ENCODE assay signal across 13 cellular contexts in the genomic region with DNA sequence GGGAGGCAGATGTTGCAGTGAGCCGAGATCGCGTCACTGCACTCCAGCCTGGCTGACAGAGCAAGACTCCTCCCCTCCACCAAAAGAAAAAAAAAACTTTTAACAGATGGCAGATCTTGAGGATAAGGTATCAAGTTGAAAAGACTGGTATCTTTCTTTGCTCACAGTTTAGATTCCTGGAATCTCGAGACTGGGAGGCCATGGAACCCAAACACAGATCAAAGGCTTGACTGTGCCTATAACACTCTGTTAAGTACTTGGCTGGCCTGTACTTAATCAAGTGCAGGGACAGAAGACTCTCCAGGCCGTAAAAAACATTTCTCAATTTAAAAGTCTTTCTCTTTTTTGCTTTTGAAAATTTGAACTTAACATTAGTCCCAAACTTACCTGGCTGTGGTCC.
A peak's percentile ranks its signal among the peaks of the same experiment; 100 is the strongest.
DNase-seq lines count a peak whose midpoint lies in the region; TF ChIP-seq lines count a peak whose summit lies in the region.
"Had no signal": no experiment of that assay in that cellular context is flagged by ENCODE, and none has a peak within 500 bp of the region (broad histone marks: within the 10 kb centered on the region; RNA-seq: fewer than 3 reads in every experiment).

No MANE protein-coding gene starts in this region.

- no peak overlapping the region for H3K4me3 Mint-ChIP-seq in activated naive CD4-positive, alpha-beta T cell treated with anti-CD3 and anti-CD28 coated beads for 36 hours
- H3K4me3 Mint-ChIP-seq: B cell; CD4-positive, alpha-beta T cell had no signal

- H3K9me3 ChIP-seq in GM23248 (ENCODE audit: low read depth) = no peaks in the 10 kb centered on the region
- H3K9me3 ChIP-seq in smooth muscle cell (replicated peaks; ENCODE audit: low read depth) = no peaks in the 10 kb centered on the region

- no peaks in the 10 kb centered on the region for H3K9me3 Mint-ChIP-seq in activated naive CD4-positive, alpha-beta T cell treated with anti-CD3 and anti-CD28 coated beads for 36 hours
- H3K9me3 Mint-ChIP-seq: CD4-positive, alpha-beta T cell had no signal

- in situ Hi-C loops in GM23248 (cut with MboI) = no loop called here

- intact Hi-C loops in activated naive CD4-positive, alpha-beta T cell treated with anti-CD3 and anti-CD28 coated beads for 36 hours (cut with micrococcal nuclease) = no loop called here

- H3K27me3 Mint-ChIP-seq in activated naive CD4-positive, alpha-beta T cell treated with anti-CD3 and anti-CD28 coated beads for 36 hours (ENCODE audit: low read depth) = no peaks in the 10 kb centered on the region
- H3K27me3 Mint-ChIP-seq: B cell; CD4-positive, alpha-beta T cell had no signal

- H3K9ac ChIP-seq in GM23248 (no peak overlapping the region), smooth muscle cell (ENCODE audit: low read depth) (no peak overlapping the region)

- no peak overlapping the region for H3K27ac Mint-ChIP-seq in activated naive CD4-positive, alpha-beta T cell treated with anti-CD3 and anti-CD28 coated beads for 36 hours
- H3K27ac Mint-ChIP-seq: B cell; CD4-positive, alpha-beta T cell had no signal

- no peak overlapping the region for H3K4me2 ChIP-seq in GM23248 (ENCODE audit: unreplicated experiment)
- no peak overlapping the region for H3K4me2 ChIP-seq in smooth muscle cell

- H3K36me3 ChIP-seq in GM23248 (ENCODE audit: low read depth) (no peaks in the 10 kb centered on the region), smooth muscle cell (ENCODE audit: low read depth) (no peaks in the 10 kb centered on the region)

- TF ChIP-seq CTCF in smooth muscle cell (IDR thresholded peaks at IDR 0.05; ENCODE audit: borderline replicate concordance, insufficient read depth, poor library complexity, severe bottlenecking) = no peak

- peaks cover 7% of the 10 kb centered on the region; the same call in 1 of the 2 replicates for H3F3A ChIP-seq in GM23248 (ENCODE audit: insufficient read depth)
- no peaks in the 10 kb centered on the region for H3F3A ChIP-seq in smooth muscle cell (ENCODE audit: low read depth)

- peaks cover 8% of the 10 kb centered on the region; the same call in 1 of the 2 replicates for H3K9me2 ChIP-seq in GM23248 (ENCODE audit: insufficient read depth)

- H3K79me2 ChIP-seq in GM23248 (ENCODE audit: insufficient read depth) = no peaks in the 10 kb centered on the region
- H3K79me2 ChIP-seq in smooth muscle cell (ENCODE audit: low read depth) = no peaks in the 10 kb centered on the region

- DNase-seq in GM23248 = no peak
- DNase-seq in NCI-H524 treated with DMSO at 0.1 percent for 48 hours (lab: John Stamatoyannopoulos, UW) = peak; percentile 24
- peak; percentile 88 for DNase-seq in left kidney (ENCODE audit: low read depth, low spot score)
- DNase-seq in ureter (ENCODE audit: low spot score) = peak; percentile 27
- DNase-seq in activated naive CD4-positive, alpha-beta T cell treated with anti-CD3 and anti-CD28 coated beads for 36 hours = no peak
- no peak for DNase-seq in mucosa of gallbladder (ENCODE audit: low spot score)
- DNase-seq in smooth muscle cell (lab: John Stamatoyannopoulos, UW; ENCODE audit: unreplicated experiment) = no peak
- DNase-seq: C1 segment of cervical spinal cord; Calu3; CD4-positive, alpha-beta T cell; GF-D8 had no signal

- peaks cover 2% of the 10 kb centered on the region for H3K4me1 Mint-ChIP-seq in activated naive CD4-positive, alpha-beta T cell treated with anti-CD3 and anti-CD28 coated beads for 36 hours (ENCODE audit: low read depth)
- H3K4me1 Mint-ChIP-seq: B cell had no signal

- 35 to 52% methylated on average over 5 of the region's 5 CpGs for WGBS in GM23248 (ENCODE audit: low coverage in 1 of 2, low lambda C conversion rate in 2 of 2, missing lambda C conversion rate in 2 of 2), 2 experiments
- WGBS in smooth muscle cell (ENCODE audit: low lambda C conversion rate) = 41% methylated on average over 5 of the region's 5 CpGs

- H3K27ac ChIP-seq in GM23248 (no peak overlapping the region), smooth muscle cell (ENCODE audit: low read depth) (no peak overlapping the region)
- H3K27ac ChIP-seq: HL-60 had no signal

- H3K27me3 ChIP-seq in GM23248 (replicated peaks; ENCODE audit: insufficient read depth) (no peaks in the 10 kb centered on the region), smooth muscle cell (ENCODE audit: low read depth) (no peaks in the 10 kb centered on the region)

- H2AFZ ChIP-seq in GM23248 = peak overlapping the region; percentile 18; the same call in 1 of the 2 replicates
- H2AFZ ChIP-seq in smooth muscle cell (ENCODE audit: low read depth) = no peak overlapping the region

- CTCF ChIA-PET in activated naive CD4-positive, alpha-beta T cell treated with anti-CD3 and anti-CD28 coated beads for 36 hours (lab: Charles Lee) = no interaction called here

- no peak overlapping the region for H3K4me3 ChIP-seq in GM23248
- no peak overlapping the region for H3K4me3 ChIP-seq in smooth muscle cell

- H4K20me1 ChIP-seq in GM23248 (ENCODE audit: insufficient read depth) (no peaks in the 10 kb centered on the region), smooth muscle cell (ENCODE audit: low read depth) (no peaks in the 10 kb centered on the region)

- H3K4me1 ChIP-seq in GM23248 (ENCODE audit: insufficient read depth) = peaks cover 12% of the 10 kb centered on the region; the same call in 1 of the 2 replicates
- no peaks in the 10 kb centered on the region for H3K4me1 ChIP-seq in smooth muscle cell (ENCODE audit: low read depth)

- H3K36me3 Mint-ChIP-seq in activated naive CD4-positive, alpha-beta T cell treated with anti-CD3 and anti-CD28 coated beads for 36 hours (ENCODE audit: low read depth) = no peaks in the 10 kb centered on the region

Comparison
In these comparisons a context has a peak if more than half of its experiments do, and no peak if none do; other contexts are left out.
1. DNase-seq: peak in NCI-H524 treated with DMSO at 0.1 percent for 48 hours (single experiment), left kidney (single experiment) and ureter (single experiment); none in GM23248 (single experiment), activated naive CD4-positive, alpha-beta T cell treated with anti-CD3 and anti-CD28 coated beads for 36 hours (single experiment), mucosa of gallbladder (single experiment) and smooth muscle cell (single experiment).